ENCODE assay signal across 8 cellular contexts in genomic region chr1:21290546-21290944, GRCh38. TPM values are rescaled to one million over a fixed set of nuclear protein-coding genes. Genes with fewer than 3 reads are reported as not detected.
A peak's percentile ranks its signal among the peaks of the same experiment; 100 is the strongest.
DNase-seq lines count a peak whose midpoint lies in the region; ATAC-seq and TF ChIP-seq lines count a peak whose summit lies in the region.

No MANE protein-coding gene starts in this region.

- peak overlapping the region; percentile 65 for H2BK120ac ChIP-seq in mesenchymal stem cell (ENCODE audit: low read depth, low read length)

- no peak overlapping the region for H2BK12ac ChIP-seq in mesenchymal stem cell (ENCODE audit: low read length in 2 of 2)

- H3K9ac ChIP-seq in BLaER1 (peak overlapping the region; percentile 80), mesenchymal stem cell (ENCODE audit: low read length) (peak overlapping the region; percentile 83)

- H3K4me1 ChIP-seq in BLaER1 (peaks cover 72% of the 10 kb centered on the region), adrenal gland (replicated peaks in 1 of 2) (peaks cover 23 to 78% of the 10 kb centered on the region in 2 donors), mesenchymal stem cell (ENCODE audit: control insufficient read depth, insufficient read depth, low read depth, low read length) (peaks cover 32% of the 10 kb centered on the region)

- no peak overlapping the region for H3K14ac ChIP-seq in mesenchymal stem cell (ENCODE audit: low read length in 2 of 2)

- no peak overlapping the region for H2BK15ac ChIP-seq in mesenchymal stem cell (ENCODE audit: low read depth, poor library complexity, severe bottlenecking)

- H4K91ac ChIP-seq in mesenchymal stem cell (ENCODE audit: low read length) = no peak overlapping the region

- H3K27ac ChIP-seq in BLaER1 (peak overlapping the region; percentile 78), HL-60 (replicated peaks) (no peak overlapping the region), adrenal gland (peak overlapping the region in 4 of 5 donors; percentile 43 to 96 (median 86)), mesenchymal stem cell (ENCODE audit: low read length, poor library complexity, severe bottlenecking) (no peak overlapping the region)

- no peak for ATAC-seq in GM21423 (IDR thresholded peaks at IDR 0.05; ENCODE audit: unreplicated experiment)

- H2AK5ac ChIP-seq in mesenchymal stem cell (ENCODE audit: low read length, severe bottlenecking) = peak overlapping the region; percentile 57

- peak overlapping the region; percentile 45 to 91 for H3K18ac ChIP-seq in mesenchymal stem cell (ENCODE audit: low read depth in 1 of 2, low read length in 2 of 2)

- H4K20me1 ChIP-seq in BLaER1 = peaks cover 28% of the 10 kb centered on the region

- H3K9me3 ChIP-seq in BLaER1 (no peaks in the 10 kb centered on the region), adrenal gland (replicated peaks in 1 of 3) (no peaks in the 10 kb centered on the region), mesenchymal stem cell (ENCODE audit: control insufficient read depth, low read length) (no peaks in the 10 kb centered on the region)

- H3K36me3 ChIP-seq in BLaER1 = no peaks in the 10 kb centered on the region
- no peaks in the 10 kb centered on the region for H3K36me3 ChIP-seq in adrenal gland (replicated peaks in 1 of 2)
- H3K36me3 ChIP-seq in mesenchymal stem cell (ENCODE audit: control insufficient read depth in 1 of 2, insufficient read depth in 2 of 2, low read depth in 1 of 2, low read length in 2 of 2) = peaks cover 0 to 3% of the 10 kb centered on the region in 2 experiments

- no peak for DNase-seq in HL-60 (ENCODE audit: low read depth in 1 of 2, low spot score in 1 of 2)
- no peak for DNase-seq in adrenal gland
- no peak for DNase-seq in mesenchymal stem cell
- no peak for DNase-seq in head of caudate nucleus
- DNase-seq in islet precursor cell = no peak
- DNase-seq in NCI-H748 treated with DMSO at 0.1 percent for 48 hours (lab: John Stamatoyannopoulos, UW) = no peak

- 4 to 13% (median 6%) methylated on average over 5 to 9 of the region's 9 CpGs for WGBS in adrenal gland, 4 donors
- WGBS in mesenchymal stem cell = 6% methylated on average over 7 of the region's 9 CpGs

- H3K4me2 ChIP-seq in BLaER1 (peak overlapping the region; percentile 99), mesenchymal stem cell (ENCODE audit: low read length, poor library complexity, severe bottlenecking) (peak overlapping the region; percentile 54)

- peak overlapping the region; percentile 35 to 47 for H3K4ac ChIP-seq in mesenchymal stem cell (ENCODE audit: low read depth in 1 of 2, low read length in 2 of 2)

- peaks cover 24% of the 10 kb centered on the region for H3K79me1 ChIP-seq in mesenchymal stem cell (replicated peaks; ENCODE audit: low read length, poor library complexity, severe bottlenecking)

- no peak overlapping the region for H2BK5ac ChIP-seq in mesenchymal stem cell (ENCODE audit: low read depth, low read length, poor library complexity, severe bottlenecking)

- no peak for TF ChIP-seq CTCF in HL-60 (IDR thresholded peaks at IDR 0.05; ENCODE audit: insufficient read depth, low read length)
- peak in 1 of 6 experiments; percentile 11 for TF ChIP-seq CTCF in adrenal gland (IDR thresholded peaks at IDR 0.05)

- H3K27me3 ChIP-seq in BLaER1 = no peaks in the 10 kb centered on the region
- peaks cover 40% of the 10 kb centered on the region for H3K27me3 ChIP-seq in HL-60 (ENCODE audit: insufficient read depth, poor library complexity, severe bottlenecking)
- no peaks in the 10 kb centered on the region for H3K27me3 ChIP-seq in adrenal gland
- H3K27me3 ChIP-seq in mesenchymal stem cell (ENCODE audit: control insufficient read depth in 1 of 2, insufficient read depth in 1 of 2, low read length in 2 of 2) = no peaks in the 10 kb centered on the region

- peak overlapping the region in 1 of 2 experiments; percentile 9 for H3K23ac ChIP-seq in mesenchymal stem cell (ENCODE audit: low read length in 2 of 2)

- peak overlapping the region; percentile 79 for H4K8ac ChIP-seq in mesenchymal stem cell (ENCODE audit: low read length)

- H2AFZ ChIP-seq in mesenchymal stem cell (ENCODE audit: low read depth, low read length) = no peak overlapping the region

- intact Hi-C loops in adrenal gland (cut with DNase I) = no loop called here
- intact Hi-C loops in head of caudate nucleus (cut with DNase I) = no loop called here

- H3K4me3 ChIP-seq in BLaER1 (peak overlapping the region; percentile 72), HL-60 (replicated peaks; ENCODE audit: insufficient read depth, low read length) (peak overlapping the region; percentile 11; the same call in 1 of the 2 replicates), adrenal gland (peak overlapping the region in 2 of 4 donors; percentile 47 to 72), mesenchymal stem cell (ENCODE audit: insufficient read depth in 1 of 2, low read depth in 1 of 2, low read length in 2 of 2) (peak overlapping the region; percentile 77 to 82)

- no peak for TF ChIP-seq POLR2A in adrenal gland (IDR thresholded peaks at IDR 0.05)

RNA-seq across cellular contexts. Expression of gene ECE1, which starts 0.3 kb away (rescaled TPM):
- 100 to 1,000 TPM; 173 to 588 (median 259) TPM for total RNA-seq in adrenal gland
- polyA plus RNA-seq in adrenal gland = 100 to 1,000 TPM; 150 to 327 (median 176) TPM
- polyA plus RNA-seq in mesenchymal stem cell (2013, experiment 1 of 2) = 229 TPM
- 222 TPM for polyA plus RNA-seq in mesenchymal stem cell (2013, experiment 2 of 2)

Comparison
In these comparisons a context has a peak if more than half of its experiments do, and no peak if none do; other contexts are left out.
1. H3K27ac ChIP-seq: peak in BLaER1 (single experiment) and adrenal gland (4 of 5); none in HL-60 (single experiment) and mesenchymal stem cell (single experiment).